1 cellular context compared by ENCODE assay signal in genomic region chr20:38153401-38153800, GRCh38.
TF ChIP-seq lines count a peak whose summit lies in the region.

No MANE protein-coding gene starts in this region.

TF ChIP-seq in K562, 482 proteins besides CTCF, POLR2A, EP300 and RAD21:
- TF ChIP-seq PRDM10 (IDR thresholded peaks at IDR 0.05; ENCODE audit: partially characterized antibody), result peak; percentile 76
- TF ChIP-seq RFX5 (IDR thresholded peaks at IDR 0.05; ENCODE audit: low read depth, low read length), result no peak
